18 cellular contexts compared by ENCODE assay signal in the genomic region with DNA sequence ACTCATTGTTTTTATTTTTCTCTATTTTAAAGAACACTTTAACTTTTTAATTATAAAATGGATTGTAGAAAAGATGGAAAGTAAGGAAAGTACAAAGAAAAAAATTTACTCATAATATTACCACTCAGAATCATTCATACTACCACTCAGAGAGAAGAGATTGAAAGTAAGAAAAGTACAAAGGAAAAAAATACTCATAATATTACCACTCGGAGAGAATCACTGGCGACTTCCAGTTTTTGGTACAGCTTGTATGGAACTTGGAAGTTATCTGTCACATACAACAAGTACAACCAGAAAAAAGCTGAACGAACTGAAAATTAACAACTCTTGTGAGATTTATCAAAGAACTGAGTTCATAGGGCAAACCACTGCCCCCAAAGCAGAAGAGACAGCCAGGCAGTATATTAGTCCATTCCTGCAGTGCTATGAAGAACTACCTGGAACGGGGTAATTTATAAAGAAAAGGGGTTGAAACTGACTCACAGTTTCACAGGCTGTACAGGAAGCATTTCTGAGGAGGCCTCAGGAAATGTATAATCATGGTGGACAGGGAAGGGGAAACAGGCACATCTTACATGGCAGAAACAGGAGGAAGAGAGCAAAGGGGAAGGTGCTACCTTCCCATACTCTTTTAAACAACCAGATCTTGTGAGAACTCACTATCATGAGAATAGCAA.
"Had no signal": no experiment of that assay in that cellular context is flagged by ENCODE, and none has a peak within 500 bp of the region (broad histone marks: within the 10 kb centered on the region; RNA-seq: fewer than 3 reads in every experiment).

No MANE protein-coding gene starts in this region.

- DNase-seq: activated CD4-positive, alpha-beta T cell treated with anti-CD3 and anti-CD28 coated beads, Interleukin-2, amount 50 U/mL, for 1 hour; activated CD4-positive, CD25-positive, alpha-beta regulatory T cell; anterior cingulate cortex; caudate nucleus; effector memory CD8-positive, alpha-beta T cell; esophagus squamous epithelium; gastrocnemius medialis; hypothalamus; left ventricle myocardium superior; stimulated activated CD4-positive, alpha-beta T cell treated with anti-CD3 and anti-CD28 coated beads, Interleukin-2, amount 100 ng/mL, for 48 hours; stimulated activated naive CD4-positive, alpha-beta T cell treated with Interleukin-2 at 50 U/mL for 16 hours; substantia nigra; thyroid gland had no signal

- H3K4me1 ChIP-seq: esophagus squamous epithelium, gastrocnemius medialis, SJSA1, thyroid gland had no signal

- H3K27me3 ChIP-seq: esophagus squamous epithelium, gastrocnemius medialis, SJSA1, thyroid gland had no signal

- H3K27ac Mint-ChIP-seq: brain; effector memory CD8-positive, alpha-beta T cell; progenitor cell of endocrine pancreas; T-helper 1 cell treated with Interleukin-12 subunit alpha and Interleukin-12 subunit beta and Interleukin-4 antibody, amounts not matched to agents 30 μg/mL and 1 μg/mL, for 36 hours had no signal

- H3K27me3 Mint-ChIP-seq: brain; effector memory CD8-positive, alpha-beta T cell; natural killer cell treated with Interleukin-12 subunit alpha and Interleukin-12 subunit beta and Interleukin-15 and Interleukin-18, amount 100 ng/mL, for 72 hours; progenitor cell of endocrine pancreas had no signal

- H3K27ac ChIP-seq: esophagus squamous epithelium, gastrocnemius medialis, SJSA1, thyroid gland had no signal

- H3K4me3 Mint-ChIP-seq: brain; effector memory CD8-positive, alpha-beta T cell; natural killer cell treated with Interleukin-12 subunit alpha and Interleukin-12 subunit beta and Interleukin-15 and Interleukin-18, amount 100 ng/mL, for 72 hours; T-helper 1 cell treated with Interleukin-12 subunit alpha and Interleukin-12 subunit beta and Interleukin-4 antibody, amounts not matched to agents 30 μg/mL and 1 μg/mL, for 36 hours had no signal

- H3K36me3 ChIP-seq: SJSA1, thyroid gland had no signal

- ATAC-seq: effector memory CD8-positive, alpha-beta T cell; gastrocnemius medialis; left ventricle myocardium superior; natural killer cell treated with Interleukin-12 subunit alpha and Interleukin-12 subunit beta and Interleukin-15 and Interleukin-18, amount 100 ng/mL, for 72 hours had no signal

- H3K4me1 Mint-ChIP-seq: brain had no signal

- H3K4me3 ChIP-seq: esophagus squamous epithelium, gastrocnemius medialis, SJSA1, thyroid gland had no signal

- H3K9me3 ChIP-seq: gastrocnemius medialis, SJSA1, thyroid gland had no signal
